In genomic region chr5:137752873-137753226, GRCh38 we compare ENCODE assay signal across 8 cellular contexts.
DNase-seq lines count a peak whose midpoint lies in the region; ATAC-seq and TF ChIP-seq lines count a peak whose summit lies in the region.

No MANE protein-coding gene starts in this region.

- no peak for ATAC-seq in GM18511 (IDR thresholded peaks at IDR 0.05; ENCODE audit: unreplicated experiment)

- peak overlapping the region; percentile 96 for H3K4me3 ChIP-seq in retinal pigment epithelial cell (ENCODE audit: low read length)

- no peak for TF ChIP-seq CTCF in retinal pigment epithelial cell (conservative IDR thresholded peaks at IDR 0.05; ENCODE audit: low read depth, low read length)

- DNase-seq in EH (ENCODE audit: low read depth) (peak; percentile 42), LoVo (ENCODE audit: low spot score) (peak; percentile 9), glomerular visceral epithelial cell (ENCODE audit: extremely low spot score) (peak; percentile 49), retinal pigment epithelial cell (ENCODE audit: low read depth) (no peak), T1000 (lab: John Stamatoyannopoulos, UW) (no peak), 8988T (no peak)
- DNase-seq in activated CD8-positive, alpha-beta memory T cell treated with anti-CD3 and anti-CD28 coated beads, Interleukin-2, amount 50 U/mL, for 4 hours, result peak; percentile 25

Comparison
In these comparisons a context has a peak if more than half of its experiments do, and no peak if none do; other contexts are left out.
1. DNase-seq: peak in EH (single experiment), LoVo (single experiment), activated CD8-positive, alpha-beta memory T cell treated with anti-CD3 and anti-CD28 coated beads, Interleukin-2, amount 50 U/mL, for 4 hours (single experiment) and glomerular visceral epithelial cell (single experiment); none in retinal pigment epithelial cell (single experiment), T1000 (single experiment) and 8988T (single experiment).